ENCODE assay signal across 10 cellular contexts in genomic region chr15:35181538-35181937, GRCh38.
DNase-seq lines count a peak whose midpoint lies in the region; ATAC-seq and TF ChIP-seq lines count a peak whose summit lies in the region.
"Had no signal": no experiment of that assay in that cellular context is flagged by ENCODE, and none has a peak within 500 bp of the region (broad histone marks: within the 10 kb centered on the region; RNA-seq: fewer than 3 reads in every experiment).

No MANE protein-coding gene starts in this region.

- H4K20me1 ChIP-seq in OCI-LY3 (ENCODE audit: insufficient read depth, low read length): no peaks in the 10 kb centered on the region

- TF ChIP-seq POLR2A in testis (IDR thresholded peaks at IDR 0.05): no peak

- H3K9ac ChIP-seq in OCI-LY3 (ENCODE audit: low read length): peak overlapping the region; percentile 50; the same call in 1 of the 2 replicates

- H3K4me3 ChIP-seq in OCI-LY3 (ENCODE audit: low read length): peak overlapping the region; percentile 3; the same call in 1 of the 2 replicates
- no peak overlapping the region for H3K4me3 ChIP-seq in testis
- H3K4me3 ChIP-seq in left lung: no peak overlapping the region
- H3K4me3 ChIP-seq: sigmoid colon had no signal

- H3K79me2 ChIP-seq in OCI-LY3 (ENCODE audit: low read length): no peaks in the 10 kb centered on the region

- H2AFZ ChIP-seq in OCI-LY3 (ENCODE audit: low read depth, low read length): no peak overlapping the region

- ATAC-seq in GM19463 (IDR thresholded peaks at IDR 0.05; ENCODE audit: unreplicated experiment): peak; percentile 53
- peak; percentile 85 for ATAC-seq in HG02938 (IDR thresholded peaks at IDR 0.05; ENCODE audit: unreplicated experiment)
- no peak for ATAC-seq in left lung

- H3K9me3 ChIP-seq in OCI-LY3 (ENCODE audit: insufficient read depth, low read length) (no peaks in the 10 kb centered on the region), testis (no peaks in the 10 kb centered on the region), left lung (no peaks in the 10 kb centered on the region)
- H3K9me3 ChIP-seq: sigmoid colon had no signal

- H3K4me1 ChIP-seq in OCI-LY3 (ENCODE audit: low read length) (peaks cover 36% of the 10 kb centered on the region), testis (no peaks in the 10 kb centered on the region), left lung (no peaks in the 10 kb centered on the region)

- H3K36me3 ChIP-seq in OCI-LY3 (replicated peaks; ENCODE audit: low read depth, low read length): peaks cover 8% of the 10 kb centered on the region
- H3K36me3 ChIP-seq in testis (ENCODE audit: low read depth, missing control alignments): no peaks in the 10 kb centered on the region
- H3K36me3 ChIP-seq in left lung: no peaks in the 10 kb centered on the region
- H3K36me3 ChIP-seq: sigmoid colon had no signal

- H3K27me3 ChIP-seq in OCI-LY3 (ENCODE audit: low read depth, low read length) (no peaks in the 10 kb centered on the region), testis (no peaks in the 10 kb centered on the region), left lung (no peaks in the 10 kb centered on the region)
- H3K27me3 ChIP-seq: sigmoid colon had no signal

- intact Hi-C loops in testis (cut with DNase I; ENCODE audit: low total_unique reads): no loop called here
- intact Hi-C loops in left lung (cut with DNase I): no loop called here

- peak; percentile 40 for DNase-seq in renal cortical epithelial cell (ENCODE audit: low read depth)
- no peak for DNase-seq in DMS 273 treated with DMSO at 0.1 percent for 48 hours (lab: John Stamatoyannopoulos, UW)
- no peak for DNase-seq in mesenteric fat pad (ENCODE audit: low spot score)
- DNase-seq in testis: no peak
- no peak for DNase-seq in left lung
- DNase-seq: activated CD4-positive, alpha-beta T cell treated with anti-CD3 and anti-CD28 coated beads for 4 hours; sigmoid colon had no signal

- TF ChIP-seq CTCF in OCI-LY3 (IDR thresholded peaks at IDR 0.05; ENCODE audit: low read depth, low read length): no peak
- no peak for TF ChIP-seq CTCF in testis (IDR thresholded peaks at IDR 0.05)
- no peak for TF ChIP-seq CTCF in left lung (IDR thresholded peaks at IDR 0.05)

- H3K27ac ChIP-seq in OCI-LY3 (ENCODE audit: low read length) (peak overlapping the region; percentile 93), testis (no peak overlapping the region), left lung (no peak overlapping the region)
- H3K27ac ChIP-seq: sigmoid colon had no signal

- peak overlapping the region; percentile 43 for H3K4me2 ChIP-seq in OCI-LY3 (ENCODE audit: low read length)
